11 cellular contexts compared by ENCODE assay signal in genomic region chr20:25040438-25040831, GRCh38. TPM values are rescaled to one million over a fixed set of nuclear protein-coding genes. Genes with fewer than 3 reads are reported as not detected.
DNase-seq lines count a peak whose midpoint lies in the region; ATAC-seq and TF ChIP-seq lines count a peak whose summit lies in the region.
"Had no signal": no experiment of that assay in that cellular context is flagged by ENCODE, and none has a peak within 500 bp of the region (broad histone marks: within the 10 kb centered on the region; RNA-seq: fewer than 3 reads in every experiment).

No MANE protein-coding gene starts in this region.

- H4K5ac ChIP-seq in IMR-90 (ENCODE audit: low read depth, low read length): no peak overlapping the region

- no peaks in the 10 kb centered on the region; the same call in 1 of the 2 replicates for H4K20me1 ChIP-seq in IMR-90 (ENCODE audit: insufficient read depth, low read length)
- H4K20me1 ChIP-seq in smooth muscle cell (ENCODE audit: low read depth): no peaks in the 10 kb centered on the region

- H3K18ac ChIP-seq in IMR-90 (ENCODE audit: low read depth, low read length): no peak overlapping the region; the same call in 1 of the 2 replicates

- no peak for TF ChIP-seq RAD21 in IMR-90 (IDR thresholded peaks at IDR 0.05; ENCODE audit: low read length)

- no peak overlapping the region for H4K8ac ChIP-seq in IMR-90 (ENCODE audit: low read depth in 2 of 2, low read length in 2 of 2)

- H3K79me2 ChIP-seq in smooth muscle cell (ENCODE audit: low read depth): no peaks in the 10 kb centered on the region

- BruUV-seq in IMR-90 (replicated peaks; lab: Mats Ljungman, UMichigan): no TSS peak

- H3K56ac ChIP-seq in IMR-90 (ENCODE audit: extremely low read depth, insufficient read depth, low read length): no peak overlapping the region

- H3K23ac ChIP-seq in IMR-90 (ENCODE audit: low read depth, low read length): no peak overlapping the region

- POLR2A ChIA-PET in IMR-90 (lab: Charles Lee; ENCODE audit: unreplicated experiment): no interaction called here

- CTCF ChIA-PET in IMR-90 (lab: Yijun Ruan, JAX): no interaction called here

- H3K4me1 ChIP-seq in IMR-90 (ENCODE audit: control insufficient read depth, insufficient read depth, low read length) (peaks cover 7% of the 10 kb centered on the region; the same call in 1 of the 2 replicates), left lung (peaks cover 55 to 90% of the 10 kb centered on the region in 2 donors), suprapubic skin (peaks cover 91% of the 10 kb centered on the region), smooth muscle cell (ENCODE audit: low read depth) (no peaks in the 10 kb centered on the region)

- no peak overlapping the region for H4K91ac ChIP-seq in IMR-90 (ENCODE audit: insufficient read depth, low read depth, low read length)

- H3K27me3 ChIP-seq in IMR-90 (ENCODE audit: control insufficient read depth, insufficient read depth, low read length): peaks cover 12% of the 10 kb centered on the region
- no peaks in the 10 kb centered on the region for H3K27me3 ChIP-seq in left lung
- H3K27me3 ChIP-seq in suprapubic skin: no peaks in the 10 kb centered on the region
- H3K27me3 ChIP-seq in smooth muscle cell (ENCODE audit: low read depth): no peaks in the 10 kb centered on the region

- H3K4me3 ChIP-seq in IMR-90 (ENCODE audit: insufficient read depth, low read depth, low read length): no peak overlapping the region
- no peak overlapping the region for H3K4me3 ChIP-seq in left lung
- no peak overlapping the region for H3K4me3 ChIP-seq in suprapubic skin
- H3K4me3 ChIP-seq in smooth muscle cell: no peak overlapping the region

- TF ChIP-seq POLR2A in IMR-90 (IDR thresholded peaks at IDR 0.05; ENCODE audit: low read depth, low read length): no peak
- no peak for TF ChIP-seq POLR2A in suprapubic skin (IDR thresholded peaks at IDR 0.05)

- WGBS in IMR-90 (ENCODE audit: extremely low coverage in 2 of 2, insufficient read length in 1 of 2), 2 experiments: 0% methylated on average over 4 of the region's 6 CpGs; no CpG with 5 or more reads in 1 of the 2 experiments
- 17% methylated on average over 5 of the region's 6 CpGs for WGBS in suprapubic skin
- 77% methylated on average over 6 of the region's 6 CpGs for WGBS in smooth muscle cell (ENCODE audit: low lambda C conversion rate)

- no peak overlapping the region for H2BK20ac ChIP-seq in IMR-90 (ENCODE audit: low read depth, low read length)

- H3K27ac ChIP-seq in IMR-90 (ENCODE audit: insufficient read depth, low read length): peak overlapping the region; percentile 46; the same call in 1 of the 2 replicates
- H3K27ac ChIP-seq in caudate nucleus (ENCODE audit: low read depth, low read length): peak overlapping the region; percentile 75
- H3K27ac ChIP-seq in left lung: peak overlapping the region; percentile 67 to 75
- H3K27ac ChIP-seq in suprapubic skin: peak overlapping the region; percentile 90
- no peak overlapping the region for H3K27ac ChIP-seq in smooth muscle cell (ENCODE audit: low read depth)

- H2BK15ac ChIP-seq in IMR-90 (ENCODE audit: low read depth, low read length): no peak overlapping the region

- H2AFZ ChIP-seq in IMR-90 (replicated peaks; ENCODE audit: low read length, poor library complexity) (no peak overlapping the region), smooth muscle cell (ENCODE audit: low read depth) (no peak overlapping the region)

- H3K4ac ChIP-seq in IMR-90 (ENCODE audit: low read depth, low read length): no peak overlapping the region

- no peak for TF ChIP-seq EP300 in suprapubic skin (IDR thresholded peaks at IDR 0.05)

- H3K9ac ChIP-seq in IMR-90 (ENCODE audit: low read depth, low read length) (no peak overlapping the region), smooth muscle cell (ENCODE audit: low read depth) (no peak overlapping the region)

- in situ Hi-C loops in IMR-90 (cut with MboI; ENCODE audit: low sequenced_read_pairs): no loop called here

- H2AK5ac ChIP-seq in IMR-90 (ENCODE audit: low read depth, low read length): no peak overlapping the region

- peak; percentile 78 for DNase-seq in IMR-90
- peak in 1 of 61 donors; percentile 57 for DNase-seq in caudate nucleus (lab: John Stamatoyannopoulos, UW)
- DNase-seq in left lung: peak; percentile 55 to 62
- DNase-seq in suprapubic skin (ENCODE audit: low spot score in 2 of 2): no peak
- DNase-seq in T-helper 2 cell: no peak
- no peak for DNase-seq in smooth muscle cell (lab: John Stamatoyannopoulos, UW; ENCODE audit: unreplicated experiment)
- DNase-seq in activated CD4-positive, alpha-beta T cell treated with anti-CD3 and anti-CD28 coated beads, Interleukin-2, amount 50 U/mL, for 48 hours: no peak
- DNase-seq: activated gamma-delta T cell treated with Interleukin-2 at 50 U/mL for 16 hours, Karpas-422, SHP77 treated with DMSO at 0.1 percent for 48 hours had no signal

- H2BK120ac ChIP-seq in IMR-90 (ENCODE audit: low read depth, low read length): no peak overlapping the region

- no peak overlapping the region for H2BK5ac ChIP-seq in IMR-90 (ENCODE audit: low read depth, low read length, poor library complexity, severe bottlenecking)

- ATAC-seq in IMR-90 (ENCODE audit: low read depth) (peak; percentile 86), left lung (peak; percentile 58), HG02973 (IDR thresholded peaks at IDR 0.05; ENCODE audit: unreplicated experiment) (no peak)

- intact Hi-C loops in IMR-90 (cut with micrococcal nuclease) (loop anchor here (2.0 kb wide), 1 partner anchor 40 kb away; no protein-coding TSS in a partner anchor), left lung (cut with DNase I) (no loop called here)

- H3F3A ChIP-seq in smooth muscle cell (ENCODE audit: low read depth): no peaks in the 10 kb centered on the region

- no peaks in the 10 kb centered on the region for H3K36me3 ChIP-seq in IMR-90 (ENCODE audit: control insufficient read depth, insufficient read depth, low read length)
- H3K36me3 ChIP-seq in left lung: no peaks in the 10 kb centered on the region
- H3K36me3 ChIP-seq in suprapubic skin: no peaks in the 10 kb centered on the region
- H3K36me3 ChIP-seq in smooth muscle cell (ENCODE audit: low read depth): no peaks in the 10 kb centered on the region

- H3K9me1 ChIP-seq in IMR-90 (ENCODE audit: insufficient read depth, low read length): peaks cover 3% of the 10 kb centered on the region; the same call in 1 of the 2 replicates

- H2AK9ac ChIP-seq in IMR-90 (replicated peaks; ENCODE audit: low read depth, low read length, poor library complexity): no peak overlapping the region

- H3K9me3 ChIP-seq in IMR-90 (ENCODE audit: control insufficient read depth, insufficient read depth, low read length) (no peaks in the 10 kb centered on the region), left lung (no peaks in the 10 kb centered on the region), suprapubic skin (no peaks in the 10 kb centered on the region), smooth muscle cell (replicated peaks; ENCODE audit: low read depth) (no peaks in the 10 kb centered on the region)

- H3K14ac ChIP-seq in IMR-90 (replicated peaks; ENCODE audit: low read depth, low read length): no peak overlapping the region

- no peaks in the 10 kb centered on the region for H3K79me1 ChIP-seq in IMR-90 (ENCODE audit: low read depth in 1 of 2, low read length in 2 of 2)

- TF ChIP-seq CTCF in IMR-90 (conservative IDR thresholded peaks at IDR 0.05; ENCODE audit: low read depth, low read length) (no peak), left lung (IDR thresholded peaks at IDR 0.05) (no peak), suprapubic skin (IDR thresholded peaks at IDR 0.05) (no peak), smooth muscle cell (IDR thresholded peaks at IDR 0.05; ENCODE audit: borderline replicate concordance, insufficient read depth, poor library complexity, severe bottlenecking) (no peak)

- dilution Hi-C loops in IMR-90 (cut with HindIII; ENCODE audit: low sequenced_read_pairs, unreplicated experiment): no loop called here

- H3K4me2 ChIP-seq in IMR-90 (ENCODE audit: low read depth, low read length) (peak overlapping the region; percentile 1; the same call in 1 of the 2 replicates), smooth muscle cell (no peak overlapping the region)

TF ChIP-seq in IMR-90, 13 proteins besides CTCF, POLR2A, EP300 and RAD21 (continues in another document):
- TF ChIP-seq USF2 (IDR thresholded peaks at IDR 0.05; ENCODE audit: low read depth, low read length): no peak

RNA-seq across cellular contexts. Expression of gene ACSS1, which starts 17.5 kb away (rescaled TPM):
- total RNA-seq in IMR-90 (2012; rRNA removed) (0.56 and 0.72 TPM in 2 replicates), left lung (10 to 100 TPM; 26.6 to 40.7 TPM), suprapubic skin (10 to 100 TPM; 29.0 to 80.0 (median 47.6) TPM), smooth muscle cell (0.45 and 2.8 TPM in 2 replicates)
- polyA plus RNA-seq in IMR-90 (2012; rRNA removed) (1.0 and 1.2 TPM in 2 replicates), smooth muscle cell (1.9 and 2.4 TPM in 2 replicates)
- polyA plus RNA-seq in IMR-90 (2012; cell fraction: cytosol; rRNA removed): 0.81 and 1.0 TPM in 2 replicates
- polyA plus RNA-seq in IMR-90 (2012; cell fraction: nucleus; rRNA removed; ENCODE audit: low replicate concordance): 3.1 and 4.1 TPM in 2 replicates

RNA-seq across cellular contexts. Expression of gene VSX1, which starts 41.5 kb away (rescaled TPM):
- total RNA-seq in IMR-90 (2012; rRNA removed) (not detected in 2 replicates), left lung (not detected), suprapubic skin (not detected), smooth muscle cell (not detected in 2 replicates)
- polyA plus RNA-seq in IMR-90 (2012; rRNA removed) (not detected in 2 replicates), smooth muscle cell (not detected in 2 replicates)
- not detected in 2 replicates for polyA plus RNA-seq in IMR-90 (2012; cell fraction: cytosol; rRNA removed)
- not detected in 2 replicates for polyA plus RNA-seq in IMR-90 (2012; cell fraction: nucleus; rRNA removed; ENCODE audit: low replicate concordance)

RNA-seq across cellular contexts. Expression of gene APMAP, which starts 47.9 kb away (rescaled TPM):
- total RNA-seq in IMR-90 (2012; rRNA removed) (67.2 TPM in 2 replicates), left lung (10 to 100 TPM; 82.5 to 83.6 TPM), suprapubic skin (10 to 100 TPM; 61.8 to 89.3 (median 69.9) TPM), smooth muscle cell (54.4 and 57.4 TPM in 2 replicates)
- polyA plus RNA-seq in IMR-90 (2012; rRNA removed) (86.4 and 88.8 TPM in 2 replicates), smooth muscle cell (86.9 and 90.9 TPM in 2 replicates)
- 61.5 and 74.8 TPM in 2 replicates for polyA plus RNA-seq in IMR-90 (2012; cell fraction: cytosol; rRNA removed)
- 24.2 and 39.6 TPM in 2 replicates for polyA plus RNA-seq in IMR-90 (2012; cell fraction: nucleus; rRNA removed; ENCODE audit: low replicate concordance)

Comparison
In these comparisons a context has a peak if more than half of its experiments do, and no peak if none do; other contexts are left out.
1. DNase-seq: peak in IMR-90 (single experiment) and left lung (2 of 2); none in suprapubic skin (0 of 2), T-helper 2 cell (0 of 5), smooth muscle cell (single experiment) and activated CD4-positive, alpha-beta T cell treated with anti-CD3 and anti-CD28 coated beads, Interleukin-2, amount 50 U/mL, for 48 hours (0 of 2).